ENCODE assay signal across 8 cellular contexts in genomic region chr5:155004138-155004744, GRCh38. TPM values are rescaled to one million over a fixed set of nuclear protein-coding genes. Genes with fewer than 3 reads are reported as not detected.
DNase-seq lines count a peak whose midpoint lies in the region; ATAC-seq, FAIRE-seq and TF ChIP-seq lines count a peak whose summit lies in the region.

No MANE protein-coding gene starts in this region.

- no peak for FAIRE-seq in keratinocyte (lab: Jason Lieb, UNC)

- H3K9me3 ChIP-seq in BE2C: no peaks in the 10 kb centered on the region
- H3K9me3 ChIP-seq in HEK293 (ENCODE audit: control insufficient read depth, insufficient read depth, low read depth, low read length): no peaks in the 10 kb centered on the region
- H3K9me3 ChIP-seq in keratinocyte (ENCODE audit: control insufficient read depth, low read depth, low read length): no peaks in the 10 kb centered on the region

- H3K4me1 ChIP-seq in BE2C (no peaks in the 10 kb centered on the region), HEK293 (ENCODE audit: control insufficient read depth, insufficient read depth, low read length) (no peaks in the 10 kb centered on the region), keratinocyte (ENCODE audit: control insufficient read depth, extremely low read depth, insufficient read depth, low read length) (no peaks in the 10 kb centered on the region)

- CTCF ChIA-PET in HEK293 (lab: Yijun Ruan, JAX): interaction anchor here (0.6 to 1.6 kb wide), 9 partner anchors 10 to 357 kb away, joined by 3 to 5 read pairs (median 3); no protein-coding TSS in a partner anchor

- H2AFZ ChIP-seq in keratinocyte (ENCODE audit: control insufficient read depth, low read length): no peak overlapping the region

- no peaks in the 10 kb centered on the region for H3K27me3 ChIP-seq in BE2C
- no peaks in the 10 kb centered on the region for H3K27me3 ChIP-seq in keratinocyte (ENCODE audit: control insufficient read depth, extremely low read depth, insufficient read depth, low read length)

- no peak overlapping the region for H3K4me3 ChIP-seq in BE2C (ENCODE audit: low read depth, low read length)
- no peak overlapping the region for H3K4me3 ChIP-seq in HEK293 (ENCODE audit: low read depth, low read length)
- no peak overlapping the region for H3K4me3 ChIP-seq in keratinocyte (ENCODE audit: control insufficient read depth in 2 of 3, extremely low read depth in 1 of 3, insufficient read depth in 2 of 3, low read depth in 1 of 3, low read length in 3 of 3)

- no peaks in the 10 kb centered on the region for H3K9me1 ChIP-seq in keratinocyte (ENCODE audit: control insufficient read depth, extremely low read depth, insufficient read depth, low read length)

- ATAC-seq in HG03457 (IDR thresholded peaks at IDR 0.05; ENCODE audit: unreplicated experiment) (no peak), HG02840 (IDR thresholded peaks at IDR 0.05; ENCODE audit: low FRiP score, unreplicated experiment) (no peak), HG03460 (IDR thresholded peaks at IDR 0.05; ENCODE audit: unreplicated experiment) (no peak)

- TF ChIP-seq CTCF in BE2C (IDR thresholded peaks at IDR 0.05; ENCODE audit: low read depth, low read length) (peak; percentile 61), HEK293 (tag by site-specific recombination; IDR thresholded peaks at IDR 0.05) (no peak), keratinocyte (optimal IDR thresholded peaks at IDR 0.05 in 1 of 3, IDR thresholded peaks at IDR 0.05 in 1 of 3, conservative IDR thresholded peaks at IDR 0.05 in 1 of 3; ENCODE audit: extremely low read depth in 1 of 3, insufficient read depth in 2 of 3, low read length in 3 of 3) (peak; percentile 70 to 89 (median 77)), GM20000 (IDR thresholded peaks at IDR 0.05; ENCODE audit: extremely low read depth, missing control alignments) (no peak)

- no peaks in the 10 kb centered on the region for H3K36me3 ChIP-seq in BE2C
- H3K36me3 ChIP-seq in HEK293 (ENCODE audit: control insufficient read depth in 2 of 2, insufficient read depth in 1 of 2, low read length in 2 of 2): no peaks in the 10 kb centered on the region
- H3K36me3 ChIP-seq in keratinocyte (ENCODE audit: control insufficient read depth in 2 of 2, extremely low read depth in 1 of 2, insufficient read depth in 2 of 2, low read length in 2 of 2): no peaks in the 10 kb centered on the region

- H4K20me1 ChIP-seq in keratinocyte (ENCODE audit: control insufficient read depth, extremely low read depth, insufficient read depth, low read length): no peaks in the 10 kb centered on the region

- POLR2A ChIA-PET in HEK293 (lab: Yijun Ruan, JAX): no interaction called here

- H3K9ac ChIP-seq in keratinocyte (ENCODE audit: control insufficient read depth, extremely low read depth, insufficient read depth, low read length): no peak overlapping the region

- DNase-seq in BE2C (peak; percentile 46), keratinocyte (ENCODE audit: low read depth, low spot score) (no peak), GM20000 (ENCODE audit: low spot score) (no peak)
- DNase-seq in activated T-cell treated with anti-CD3 and anti-CD28 coated beads, Interleukin-2, amount 50 U/mL, for 48 hours: peak; percentile 29 to 39

- H3K4me2 ChIP-seq in keratinocyte (ENCODE audit: control insufficient read depth, extremely low read depth, insufficient read depth, low read depth, low read length): no peak overlapping the region

- H3K27ac ChIP-seq in HEK293 (ENCODE audit: extremely low read depth, low read depth, low read length) (no peak overlapping the region), keratinocyte (ENCODE audit: control insufficient read depth, insufficient read depth, low read length) (no peak overlapping the region)

- dilution Hi-C loops in keratinocyte (cut with MboI; ENCODE audit: extremely low pct_ligation_motif_present, low sequenced_read_pairs): no loop called here

- no peaks in the 10 kb centered on the region for H3K79me2 ChIP-seq in keratinocyte (ENCODE audit: control insufficient read depth, insufficient read depth, low read length)

TF ChIP-seq in HEK293, 187 proteins besides CTCF, POLR2A, EP300 and RAD21:
- peak; percentile 19; the same call in 1 of the 2 replicates for TF ChIP-seq ZNF654 (tag by site-specific recombination; IDR thresholded peaks at IDR 0.05; ENCODE audit: low read depth)
- TF ChIP-seq REST (tag by site-specific recombination; IDR thresholded peaks at IDR 0.05): no peak

RNA-seq across cellular contexts. Expression of gene KIF4B, which starts 9.3 kb away (rescaled TPM):
- not detected for polyA plus RNA-seq in BE2C (2012; ENCODE audit: insufficient read depth, insufficient read length, low read depth)
- polyA plus RNA-seq in keratinocyte: not detected in 3 replicates
- 0.07 TPM for polyA plus RNA-seq in keratinocyte (2011; ENCODE audit: low read depth)
- not detected in 2 replicates for polyA plus RNA-seq in keratinocyte (2011; cell fraction: cytosol; rRNA removed)
- polyA plus RNA-seq in keratinocyte (2011; cell fraction: nucleus; rRNA removed): 0.03 and 0.04 TPM in 2 replicates
- polyA plus RNA-seq in keratinocyte (2012; ENCODE audit: low replicate concordance): 0.06 TPM in 1 of 2 replicates, not detected in the other
- not detected in 3 replicates for polyA minus RNA-seq in keratinocyte
- not detected for polyA minus RNA-seq in keratinocyte (2011; cell fraction: cytosol; rRNA and poly(A)+ RNA removed)
- not detected in 2 replicates for polyA minus RNA-seq in keratinocyte (2011; cell fraction: nucleus; rRNA and poly(A)+ RNA removed)

Comparison
In these comparisons a context has a peak if more than half of its experiments do, and no peak if none do; other contexts are left out.
1. DNase-seq: peak in BE2C (single experiment) and activated T-cell treated with anti-CD3 and anti-CD28 coated beads, Interleukin-2, amount 50 U/mL, for 48 hours (2 of 2); none in keratinocyte (single experiment) and GM20000 (single experiment).
2. CTCF ChIP-seq: peak in BE2C (single experiment) and keratinocyte (3 of 3); none in HEK293 (single experiment) and GM20000 (single experiment).